Comparison of ENCODE assay signal across 10 cellular contexts in genomic region chr1:215083408-215083961, GRCh38. TPM values are rescaled to one million over a fixed set of nuclear protein-coding genes. Genes with fewer than 3 reads are reported as not detected.
DNase-seq lines count a peak whose midpoint lies in the region; ATAC-seq, FAIRE-seq and TF ChIP-seq lines count a peak whose summit lies in the region.
"Had no signal": no experiment of that assay in that cellular context is flagged by ENCODE, and none has a peak within 500 bp of the region (broad histone marks: within the 10 kb centered on the region; RNA-seq: fewer than 3 reads in every experiment).

No MANE protein-coding gene starts in this region.

- H3K27me3 ChIP-seq in Caco-2 (replicated peaks; ENCODE audit: control insufficient read depth, insufficient read depth, low read length) (peaks cover 3% of the 10 kb centered on the region), endodermal cell (ENCODE audit: control insufficient read depth, insufficient read depth, low read length, poor library complexity, severe bottlenecking) (peaks cover 97% of the 10 kb centered on the region), neural progenitor cell (peaks cover 99% of the 10 kb centered on the region)

- H3K9me3 ChIP-seq in Caco-2 (no peaks in the 10 kb centered on the region), endodermal cell (ENCODE audit: control insufficient read depth, low read length) (no peaks in the 10 kb centered on the region), neural progenitor cell (ENCODE audit: low read depth) (no peaks in the 10 kb centered on the region)

- H3K4me2 ChIP-seq in neural progenitor cell = peak overlapping the region; percentile 95

- H3K36me3 ChIP-seq in Caco-2 (ENCODE audit: control insufficient read depth, insufficient read depth, low read length) (no peaks in the 10 kb centered on the region), endodermal cell (ENCODE audit: control insufficient read depth, insufficient read depth, low read length) (no peaks in the 10 kb centered on the region), neural progenitor cell (no peaks in the 10 kb centered on the region)

- no peaks in the 10 kb centered on the region for H4K20me1 ChIP-seq in neural progenitor cell (ENCODE audit: low read depth)

- no peak for TF ChIP-seq CTCF in Caco-2 (IDR thresholded peaks at IDR 0.05; ENCODE audit: insufficient read depth in 1 of 2, low read depth in 1 of 2, low read length in 1 of 2, severe bottlenecking in 1 of 2, unreplicated experiment in 1 of 2)
- TF ChIP-seq CTCF in endodermal cell (conservative IDR thresholded peaks at IDR 0.05) = no peak
- TF ChIP-seq CTCF in neural progenitor cell (IDR thresholded peaks at IDR 0.05) = no peak

- no TSS peak for BruUV-seq in Caco-2 (replicated peaks; lab: Mats Ljungman, UMichigan)

- CTCF ChIA-PET in Caco-2 (lab: Charles Lee) = interaction anchor here (0.8 kb wide), 1 partner anchor 62 kb away, joined by 7 read pairs; no protein-coding TSS in a partner anchor

- H3K4me3 ChIP-seq in Caco-2 (ENCODE audit: low read depth, low read length) = peak overlapping the region; percentile 38
- H3K4me3 ChIP-seq in endodermal cell (ENCODE audit: low read length) = peak overlapping the region; percentile 72
- peak overlapping the region; percentile 70 for H3K4me3 ChIP-seq in neural progenitor cell

- H3K27me3 Mint-ChIP-seq in Caco-2 (ENCODE audit: insufficient read depth, unreplicated experiment) = peaks cover 33% of the 10 kb centered on the region
- peaks cover 95% of the 10 kb centered on the region for H3K27me3 Mint-ChIP-seq in endodermal cell (ENCODE audit: insufficient read depth)
- peaks cover 23% of the 10 kb centered on the region for H3K27me3 Mint-ChIP-seq in neural progenitor cell (ENCODE audit: insufficient read depth, low read depth)

- TF ChIP-seq POLR2A in GM12891 (IDR thresholded peaks at IDR 0.05; ENCODE audit: low read depth, low read length) = no peak

- no peak for FAIRE-seq in GM12891 (lab: Jason Lieb, UNC)

- no peak overlapping the region for H3K27ac ChIP-seq in endodermal cell (ENCODE audit: low read depth, low read length)
- no peak overlapping the region for H3K27ac ChIP-seq in neural progenitor cell

- H3K27ac Mint-ChIP-seq in Caco-2 (ENCODE audit: unreplicated experiment) (no peak overlapping the region), endodermal cell (no peak overlapping the region), neural progenitor cell (no peak overlapping the region)

- H3K79me2 ChIP-seq in neural progenitor cell (ENCODE audit: low read depth) = no peaks in the 10 kb centered on the region

- DNase-seq in Caco-2 (peak in 1 of 2 experiments; percentile 31), NCI-H1417 treated with DMSO at 0.1 percent for 48 hours (lab: John Stamatoyannopoulos, UW) (peak; percentile 31), endodermal cell (peak; percentile 78), neural progenitor cell (ENCODE audit: low spot score) (peak; percentile 61), GOT3 (lab: John Stamatoyannopoulos, UW) (no peak), GM12891 (ENCODE audit: insufficient read length, low spot score) (no peak), NOMO-1 (lab: John Stamatoyannopoulos, UW; ENCODE audit: unreplicated experiment in 2 of 2) (no peak)
- DNase-seq: NCI-H1436 treated with DMSO at 0.1 percent for 48 hours; stimulated activated CD8-positive, alpha-beta memory T cell treated with anti-CD3 and anti-CD28 coated beads, Interleukin-4, amount 100 ng/mL, for 48 hours had no signal

- no peaks in the 10 kb centered on the region for H3K4me1 ChIP-seq in Caco-2
- H3K4me1 ChIP-seq in endodermal cell (ENCODE audit: control insufficient read depth, insufficient read depth, low read length) = no peaks in the 10 kb centered on the region
- H3K4me1 ChIP-seq in neural progenitor cell = peaks cover 11% of the 10 kb centered on the region

- POLR2A ChIA-PET in Caco-2 (lab: Charles Lee) = no interaction called here

- peak overlapping the region; percentile 76 for H3K4me3 Mint-ChIP-seq in Caco-2 (ENCODE audit: unreplicated experiment)
- H3K4me3 Mint-ChIP-seq in endodermal cell = peak overlapping the region; percentile 60
- peak overlapping the region; percentile 90 for H3K4me3 Mint-ChIP-seq in neural progenitor cell

- 0 to 4% methylated on average over 5 to 22 of the region's 22 CpGs for WGBS in endodermal cell (ENCODE audit: insufficient coverage in 1 of 2, insufficient read length in 1 of 2), 2 experiments

- ATAC-seq in HG02852 (IDR thresholded peaks at IDR 0.05; ENCODE audit: unreplicated experiment) = no peak

- H3K9ac ChIP-seq in endodermal cell (ENCODE audit: extremely low read depth, low read length, poor library complexity, severe bottlenecking) (no peak overlapping the region), neural progenitor cell (no peak overlapping the region)

- intact Hi-C loops in Caco-2 (cut with micrococcal nuclease; ENCODE audit: unreplicated experiment) = no loop called here

- H3K36me3 Mint-ChIP-seq in Caco-2 (ENCODE audit: insufficient read depth, unreplicated experiment) = no peaks in the 10 kb centered on the region
- H3K36me3 Mint-ChIP-seq in endodermal cell (ENCODE audit: low read depth) = no peaks in the 10 kb centered on the region
- no peaks in the 10 kb centered on the region for H3K36me3 Mint-ChIP-seq in neural progenitor cell

- H3K9me3 Mint-ChIP-seq in Caco-2 (ENCODE audit: unreplicated experiment) (no peaks in the 10 kb centered on the region), endodermal cell (no peaks in the 10 kb centered on the region), neural progenitor cell (no peaks in the 10 kb centered on the region)

- H3K4me1 Mint-ChIP-seq in Caco-2 (ENCODE audit: low read depth, unreplicated experiment) = no peaks in the 10 kb centered on the region
- H3K4me1 Mint-ChIP-seq in endodermal cell = peaks cover 7% of the 10 kb centered on the region
- peaks cover 13% of the 10 kb centered on the region for H3K4me1 Mint-ChIP-seq in neural progenitor cell

- H2AFZ ChIP-seq in neural progenitor cell (replicated peaks) = peak overlapping the region; percentile 84

- no peaks in the 10 kb centered on the region for H3F3A ChIP-seq in neural progenitor cell (ENCODE audit: low read depth)

TF ChIP-seq in GM12891, 5 proteins besides CTCF, POLR2A, EP300 and RAD21:
- TF ChIP-seq SPI1 (IDR thresholded peaks at IDR 0.05; ENCODE audit: low read depth, low read length) (no peak), TAF1 (IDR thresholded peaks at IDR 0.05; ENCODE audit: low read depth, low read length) (no peak), POU2F2 (IDR thresholded peaks at IDR 0.05; ENCODE audit: low read depth, low read length) (no peak)

RNA-seq across cellular contexts. Expression of gene KCNK2, which starts 0.9 kb away (rescaled TPM):
- total RNA-seq in Caco-2 (2022) (0.18 and 0.49 TPM in 2 replicates), endodermal cell (under 1 TPM in 1 of 2 donors, not detected in 1; 0.15 TPM), neural progenitor cell (ENCODE audit: low replicate concordance) (0.50 and 1.1 TPM in 2 replicates)
- 2.1 TPM for polyA plus RNA-seq in endodermal cell (2013, experiment 1 of 2)
- 1.3 TPM for polyA plus RNA-seq in endodermal cell (2013, experiment 2 of 2)
- 0.05 TPM for polyA plus RNA-seq in GM12891 (2012; ENCODE audit: low read depth, missing spikeins)

Comparison
In these comparisons a context has a peak if more than half of its experiments do, and no peak if none do; other contexts are left out.
1. DNase-seq: peak in NCI-H1417 treated with DMSO at 0.1 percent for 48 hours (single experiment), endodermal cell (single experiment) and neural progenitor cell (single experiment); none in GOT3 (single experiment), GM12891 (single experiment) and NOMO-1 (0 of 2).
2. Peak in every context shown above with its lines, with median percentiles within 50 percentile points of each other: H3K4me3 ChIP-seq and H3K4me3 Mint-ChIP-seq.